13 cellular contexts compared by ENCODE assay signal in genomic region chr3:48931944-48932580, GRCh38. TPM values are rescaled to one million over a fixed set of nuclear protein-coding genes. Genes with fewer than 3 reads are reported as not detected.
DNase-seq lines count a peak whose midpoint lies in the region; ATAC-seq and TF ChIP-seq lines count a peak whose summit lies in the region.
"Had no signal": no experiment of that assay in that cellular context is flagged by ENCODE, and none has a peak within 500 bp of the region (broad histone marks: within the 10 kb centered on the region; RNA-seq: fewer than 3 reads in every experiment).

No MANE protein-coding gene starts in this region.

- H3K9me3 ChIP-seq in left ventricle myocardium inferior (replicated peaks) = no peaks in the 10 kb centered on the region

- H3K27me3 Mint-ChIP-seq in T-helper 2 cell treated with Interferon-gamma antibody and Interleukin-4, amounts not matched to agents 5 μg/mL and 100 μg/mL, for 36 hours (ENCODE audit: low read depth) = no peaks in the 10 kb centered on the region
- no peaks in the 10 kb centered on the region for H3K27me3 Mint-ChIP-seq in type B pancreatic cell
- H3K27me3 Mint-ChIP-seq: naive B cell had no signal

- ATAC-seq in left ventricle myocardium superior = no peak
- ATAC-seq in GM21529 (IDR thresholded peaks at IDR 0.05; ENCODE audit: unreplicated experiment) = no peak

- no peak overlapping the region for H3K4me3 Mint-ChIP-seq in T-helper 2 cell treated with Interferon-gamma antibody and Interleukin-4, amounts not matched to agents 5 μg/mL and 100 μg/mL, for 36 hours
- no peak overlapping the region for H3K4me3 Mint-ChIP-seq in type B pancreatic cell
- H3K4me3 Mint-ChIP-seq: endodermal cell; T-helper 1 cell treated with Interleukin-12 subunit alpha and Interleukin-12 subunit beta and Interleukin-4 antibody, amounts not matched to agents 30 μg/mL and 1 μg/mL, for 36 hours had no signal

- no peak overlapping the region for H3K4me3 ChIP-seq in left ventricle myocardium inferior
- no peak overlapping the region for H3K4me3 ChIP-seq in dorsolateral prefrontal cortex

- H3K27me3 ChIP-seq in left ventricle myocardium inferior (ENCODE audit: low read depth) (no peaks in the 10 kb centered on the region), dorsolateral prefrontal cortex (no peaks in the 10 kb centered on the region)

- intact Hi-C loops in left ventricle myocardium inferior (cut with micrococcal nuclease) = no loop called here
- intact Hi-C loops in left ventricle myocardium superior (cut with micrococcal nuclease) = no loop called here
- intact Hi-C loops in dorsolateral prefrontal cortex (cut with DNase I) = no loop called here

- H3K27ac Mint-ChIP-seq in T-helper 2 cell treated with Interferon-gamma antibody and Interleukin-4, amounts not matched to agents 5 μg/mL and 100 μg/mL, for 36 hours = peak overlapping the region; percentile 42
- peak overlapping the region; percentile 48 for H3K27ac Mint-ChIP-seq in type B pancreatic cell
- H3K27ac Mint-ChIP-seq: endodermal cell had no signal

- H3K4me1 Mint-ChIP-seq in T-helper 2 cell treated with Interferon-gamma antibody and Interleukin-4, amounts not matched to agents 5 μg/mL and 100 μg/mL, for 36 hours (ENCODE audit: low read depth) = peaks cover 57% of the 10 kb centered on the region
- H3K4me1 Mint-ChIP-seq in type B pancreatic cell (ENCODE audit: unreplicated experiment) = peaks cover 33% of the 10 kb centered on the region
- H3K4me1 Mint-ChIP-seq: endodermal cell had no signal

- H3K27ac ChIP-seq in left ventricle myocardium inferior (replicated peaks) (peak overlapping the region; percentile 87), dorsolateral prefrontal cortex (peak overlapping the region in 38 of 59 donors; percentile 0 to 75 (median 39))

- no peak for TF ChIP-seq CTCF in left ventricle myocardium inferior (IDR thresholded peaks at IDR 0.05; ENCODE audit: borderline replicate concordance)
- TF ChIP-seq CTCF in dorsolateral prefrontal cortex (IDR thresholded peaks at IDR 0.05 in 54 of 56, conservative IDR thresholded peaks at IDR 0.05 in 2 of 56; ENCODE audit: low read depth in 1 of 56, partially characterized antibody in 56 of 56) = no peak
- no peak for TF ChIP-seq CTCF in type B pancreatic cell (conservative IDR thresholded peaks at IDR 0.05)

- DNase-seq in left ventricle myocardium inferior (no peak), left ventricle myocardium superior (no peak), dorsolateral prefrontal cortex (no peak), type B pancreatic cell (ENCODE audit: extremely low spot score, unreplicated experiment) (no peak)
- DNase-seq in T-helper 2 cell treated with Interferon-gamma antibody and Interleukin-4, amounts not matched to agents 5 μg/mL and 100 μg/mL, for 36 hours (ENCODE audit: low spot score) = peak; percentile 21
- no peak for DNase-seq in activated CD4-positive, CD25-positive, alpha-beta regulatory T cell (lab: John Stamatoyannopoulos, UW)
- DNase-seq: activated CD4-positive, alpha-beta T cell treated with anti-CD3 and anti-CD28 coated beads, Interleukin-2, amount 50 U/mL, for 4 hours; activated gamma-delta T cell treated with Interleukin-2 at 50 U/mL for 16 hours; endodermal cell; naive B cell; NCI-H1092 treated with DMSO at 0.1 percent for 48 hours had no signal

- peaks cover 52% of the 10 kb centered on the region for H3K36me3 ChIP-seq in left ventricle myocardium inferior

- peaks cover 71% of the 10 kb centered on the region for H3K36me3 Mint-ChIP-seq in T-helper 2 cell treated with Interferon-gamma antibody and Interleukin-4, amounts not matched to agents 5 μg/mL and 100 μg/mL, for 36 hours (ENCODE audit: low read depth)
- peaks cover 47% of the 10 kb centered on the region for H3K36me3 Mint-ChIP-seq in type B pancreatic cell

- peaks cover 84% of the 10 kb centered on the region for H3K4me1 ChIP-seq in left ventricle myocardium inferior

- no peaks in the 10 kb centered on the region for H3K9me3 Mint-ChIP-seq in T-helper 2 cell treated with Interferon-gamma antibody and Interleukin-4, amounts not matched to agents 5 μg/mL and 100 μg/mL, for 36 hours
- H3K9me3 Mint-ChIP-seq in type B pancreatic cell = no peaks in the 10 kb centered on the region
- H3K9me3 Mint-ChIP-seq: naive B cell; T-helper 1 cell treated with Interleukin-12 subunit alpha and Interleukin-12 subunit beta and Interleukin-4 antibody, amounts not matched to agents 30 μg/mL and 1 μg/mL, for 36 hours had no signal

RNA-seq across cellular contexts. Expression of gene ARIH2, which starts 13.4 kb away (rescaled TPM):
- total RNA-seq in left ventricle myocardium inferior (180 TPM), left ventricle myocardium superior (141 TPM), dorsolateral prefrontal cortex (100 to 1,000 TPM in 116 of 120 experiments, 10 to 100 TPM in 4; 88.9 to 207 (median 127) TPM), type B pancreatic cell (ENCODE audit: low replicate concordance) (82.3 and 84.4 TPM in 2 replicates)

RNA-seq across cellular contexts. Expression of gene SLC25A20, which starts 33.4 kb away (rescaled TPM):
- 94.1 TPM for total RNA-seq in left ventricle myocardium inferior
- total RNA-seq in left ventricle myocardium superior = 124 TPM
- total RNA-seq in dorsolateral prefrontal cortex = 10 to 100 TPM in 76 of 120 experiments, 1 to 10 TPM in 44; 6.2 to 24.2 (median 11.2) TPM
- total RNA-seq in type B pancreatic cell (ENCODE audit: low replicate concordance) = 15.2 and 15.3 TPM in 2 replicates

RNA-seq across cellular contexts. Expression of gene P4HTM, which starts 58.0 kb away (rescaled TPM):
- total RNA-seq in left ventricle myocardium inferior (28.9 TPM), left ventricle myocardium superior (27.6 TPM), dorsolateral prefrontal cortex (100 to 1,000 TPM in 117 of 120 experiments, 10 to 100 TPM in 3; 91.4 to 175 (median 129) TPM), type B pancreatic cell (ENCODE audit: low replicate concordance) (47.4 and 54.8 TPM in 2 replicates)
